1 cellular context compared by ENCODE assay signal in the genomic region with DNA sequence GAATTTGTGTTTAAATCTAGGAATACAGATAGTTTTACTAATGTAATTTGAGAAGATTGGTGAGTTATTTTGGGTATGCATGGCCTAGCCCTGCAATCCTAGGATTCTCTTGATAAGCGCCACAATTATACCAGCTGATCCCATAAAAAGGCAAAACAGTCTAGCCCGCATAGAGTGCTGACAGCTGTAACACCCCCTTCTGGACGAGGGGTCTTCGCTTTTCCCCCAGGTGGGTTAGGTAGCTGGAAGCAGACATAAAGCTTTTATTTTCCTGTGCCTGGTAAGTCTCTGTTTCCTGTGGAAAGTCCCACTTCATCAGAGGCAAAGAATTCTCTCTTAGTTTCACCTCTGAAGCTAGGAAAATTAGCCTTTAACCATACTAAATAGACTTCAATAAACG.
TF ChIP-seq lines count a peak whose summit lies in the region.

No MANE protein-coding gene starts in this region.

TF ChIP-seq in IMR-90, 13 proteins besides CTCF, POLR2A, EP300 and RAD21:
- TF ChIP-seq, protein P1, sequence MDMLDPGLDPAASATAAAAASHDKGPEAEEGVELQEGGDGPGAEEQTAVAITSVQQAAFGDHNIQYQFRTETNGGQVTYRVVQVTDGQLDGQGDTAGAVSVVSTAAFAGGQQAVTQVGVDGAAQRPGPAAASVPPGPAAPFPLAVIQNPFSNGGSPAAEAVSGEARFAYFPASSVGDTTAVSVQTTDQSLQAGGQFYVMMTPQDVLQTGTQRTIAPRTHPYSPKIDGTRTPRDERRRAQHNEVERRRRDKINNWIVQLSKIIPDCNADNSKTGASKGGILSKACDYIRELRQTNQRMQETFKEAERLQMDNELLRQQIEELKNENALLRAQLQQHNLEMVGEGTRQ (IDR thresholded peaks at IDR 0.05; ENCODE audit: low read depth, low read length) = no peak
- TF ChIP-seq MAFK (IDR thresholded peaks at IDR 0.05; ENCODE audit: low read depth, low read length) (no peak), MAZ (IDR thresholded peaks at IDR 0.05; ENCODE audit: borderline replicate concordance, low read depth, low read length) (no peak), MXI1 (IDR thresholded peaks at IDR 0.05; ENCODE audit: borderline replicate concordance, low read depth, low read length) (no peak), BHLHE40 (IDR thresholded peaks at IDR 0.05; ENCODE audit: low read depth, low read length) (no peak), CEBPB (IDR thresholded peaks at IDR 0.05; ENCODE audit: low read depth, low read length) (no peak), RFX5 (IDR thresholded peaks at IDR 0.05; ENCODE audit: low read depth, low read length) (no peak), SMC3 (IDR thresholded peaks at IDR 0.05; ENCODE audit: low read depth, low read length) (no peak), NFE2L2 (IDR thresholded peaks at IDR 0.05; ENCODE audit: low read depth, low read length) (no peak), FOS (IDR thresholded peaks at IDR 0.05; ENCODE audit: low read depth, low read length) (no peak)
- TF ChIP-seq, protein P2, sequence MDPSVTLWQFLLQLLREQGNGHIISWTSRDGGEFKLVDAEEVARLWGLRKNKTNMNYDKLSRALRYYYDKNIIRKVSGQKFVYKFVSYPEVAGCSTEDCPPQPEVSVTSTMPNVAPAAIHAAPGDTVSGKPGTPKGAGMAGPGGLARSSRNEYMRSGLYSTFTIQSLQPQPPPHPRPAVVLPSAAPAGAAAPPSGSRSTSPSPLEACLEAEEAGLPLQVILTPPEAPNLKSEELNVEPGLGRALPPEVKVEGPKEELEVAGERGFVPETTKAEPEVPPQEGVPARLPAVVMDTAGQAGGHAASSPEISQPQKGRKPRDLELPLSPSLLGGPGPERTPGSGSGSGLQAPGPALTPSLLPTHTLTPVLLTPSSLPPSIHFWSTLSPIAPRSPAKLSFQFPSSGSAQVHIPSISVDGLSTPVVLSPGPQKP (IDR thresholded peaks at IDR 0.05; ENCODE audit: borderline replicate concordance, low read depth, low read length) = no peak
